ENCODE assay signal across 8 cellular contexts in the genomic region with DNA sequence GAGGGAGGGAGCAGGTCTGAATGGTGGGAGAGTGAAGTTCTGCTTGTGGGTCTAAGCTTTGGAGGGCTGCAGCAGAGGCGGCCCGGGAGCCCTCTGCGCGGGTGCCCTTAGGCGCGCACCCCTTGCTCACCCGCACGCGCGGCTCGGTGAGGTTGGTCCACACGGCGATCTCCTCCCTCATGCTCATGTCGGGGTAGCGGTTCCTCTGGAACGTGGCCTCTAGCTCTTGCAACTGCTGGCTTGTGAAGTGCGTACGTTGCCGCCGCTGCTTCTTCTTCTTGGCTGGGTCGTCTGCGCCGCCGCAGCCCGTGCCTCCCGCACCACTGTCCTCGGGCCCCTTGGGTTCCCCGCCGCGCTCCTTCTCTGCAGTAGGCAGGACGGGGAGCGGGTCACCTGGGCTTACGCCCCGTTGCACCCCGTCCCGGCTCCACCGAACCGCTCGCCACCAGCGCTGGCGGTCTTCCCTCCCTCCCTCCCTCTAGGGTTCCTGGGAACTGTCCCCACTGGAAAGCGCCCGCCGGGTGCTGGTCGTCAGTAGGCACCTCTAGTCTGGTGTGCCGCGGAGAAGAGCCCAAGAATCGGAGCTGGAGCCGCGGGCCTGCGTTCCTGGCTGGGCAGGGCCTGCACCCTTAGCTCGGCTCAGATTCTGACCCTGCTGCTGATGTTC. TPM values are rescaled to one million over a fixed set of nuclear protein-coding genes. Genes with fewer than 3 reads are reported as not detected.
DNase-seq lines count a peak whose midpoint lies in the region; ATAC-seq and TF ChIP-seq lines count a peak whose summit lies in the region.

No MANE protein-coding gene starts in this region.

- H3K27me3 ChIP-seq in CD4-positive, alpha-beta T cell (ENCODE audit: control insufficient read depth, insufficient read depth, low read length) = peaks cover 85% of the 10 kb centered on the region
- H3K27me3 ChIP-seq in MG63 (no peaks in the 10 kb centered on the region), mammary epithelial cell (ENCODE audit: insufficient read depth, low read length) (peaks cover 17% of the 10 kb centered on the region), trophoblast cell (ENCODE audit: insufficient read depth, low read length) (peaks cover 87% of the 10 kb centered on the region)

- H2BK120ac ChIP-seq in trophoblast cell (ENCODE audit: insufficient read depth, low read length, poor library complexity) = no peak overlapping the region

- DNase-seq in CD4-positive, alpha-beta T cell = no peak
- DNase-seq in MG63 (no peak), mammary epithelial cell (no peak), naive B cell (no peak), GM13976 (ENCODE audit: low spot score) (no peak), trophoblast cell (no peak), activated gamma-delta T cell treated with Interleukin-2 at 50 U/mL for 16 hours (no peak)

- H3K4me3 Mint-ChIP-seq in CD4-positive, alpha-beta T cell = peak overlapping the region; percentile 58
- H3K4me3 Mint-ChIP-seq in naive B cell = peak overlapping the region; percentile 35 to 80 (median 72)

- H3K9ac ChIP-seq in mammary epithelial cell (ENCODE audit: insufficient read depth, low read length) (no peak overlapping the region), trophoblast cell (ENCODE audit: low read length) (no peak overlapping the region)

- no peak overlapping the region for H4K8ac ChIP-seq in trophoblast cell (ENCODE audit: low read depth, low read length)

- H3K4me3 ChIP-seq in MG63 (peak overlapping the region; percentile 95), mammary epithelial cell (replicated peaks in 1 of 3; ENCODE audit: insufficient read depth in 1 of 3, low read depth in 2 of 3, low read length in 3 of 3) (peak overlapping the region in 2 of 3 experiments; percentile 15 to 39), trophoblast cell (ENCODE audit: low read depth, low read length) (no peak overlapping the region)

- H3K27ac ChIP-seq in CD4-positive, alpha-beta T cell (ENCODE audit: low read depth, low read length) = no peak overlapping the region
- H3K27ac ChIP-seq in mammary epithelial cell (ENCODE audit: insufficient read depth, low read depth, low read length) (no peak overlapping the region), trophoblast cell (ENCODE audit: low read depth, low read length) (no peak overlapping the region)

- no peak overlapping the region for H3K4ac ChIP-seq in trophoblast cell (ENCODE audit: low read depth, low read length)

- no peaks in the 10 kb centered on the region for H3K36me3 Mint-ChIP-seq in CD4-positive, alpha-beta T cell (ENCODE audit: low read depth)
- peaks cover 0 to 31% of the 10 kb centered on the region in 2 donors for H3K36me3 Mint-ChIP-seq in naive B cell

- peaks cover 83% of the 10 kb centered on the region for H3K27me3 Mint-ChIP-seq in CD4-positive, alpha-beta T cell
- H3K27me3 Mint-ChIP-seq in naive B cell = peaks cover 64 to 91% (median 85%) of the 10 kb centered on the region in 3 donors

- peaks cover 8% of the 10 kb centered on the region for H3K4me1 ChIP-seq in mammary epithelial cell (ENCODE audit: insufficient read depth, low read length)
- H3K4me1 ChIP-seq in trophoblast cell (ENCODE audit: control insufficient read depth in 1 of 2, insufficient read depth in 2 of 2, low read length in 2 of 2) = peaks cover 13 to 17% of the 10 kb centered on the region in 2 experiments

- no peak for TF ChIP-seq CTCF in CD4-positive, alpha-beta T cell (IDR thresholded peaks at IDR 0.05)
- no peak for TF ChIP-seq CTCF in mammary epithelial cell (conservative IDR thresholded peaks at IDR 0.05 in 1 of 2, IDR thresholded peaks at IDR 0.05 in 1 of 2; ENCODE audit: extremely low read depth in 1 of 2, insufficient read depth in 1 of 2, low read depth in 1 of 2, low read length in 2 of 2)
- no peak for TF ChIP-seq CTCF in GM13976 (IDR thresholded peaks at IDR 0.05; ENCODE audit: borderline replicate concordance, control extremely low read depth, extremely low read depth, insufficient read depth, missing control alignments)

- H3K9me3 ChIP-seq in CD4-positive, alpha-beta T cell (ENCODE audit: control insufficient read depth, low read length) = no peaks in the 10 kb centered on the region
- H3K9me3 ChIP-seq in MG63 = no peaks in the 10 kb centered on the region; the same call in 1 of the 2 replicates
- H3K9me3 ChIP-seq in mammary epithelial cell (replicated peaks; ENCODE audit: insufficient read depth, low read length) = peaks cover 7% of the 10 kb centered on the region
- H3K9me3 ChIP-seq in trophoblast cell (ENCODE audit: insufficient read depth, low read depth, low read length) = peaks cover 15% of the 10 kb centered on the region

- no peak overlapping the region for H4K12ac ChIP-seq in trophoblast cell (ENCODE audit: low read depth, low read length)

- peaks cover 77% of the 10 kb centered on the region for H3K36me3 ChIP-seq in MG63
- no peaks in the 10 kb centered on the region for H3K36me3 ChIP-seq in mammary epithelial cell (ENCODE audit: insufficient read depth, low read length)
- H3K36me3 ChIP-seq in trophoblast cell (ENCODE audit: control insufficient read depth in 1 of 2, insufficient read depth in 2 of 2, low read length in 2 of 2) = no peaks in the 10 kb centered on the region

- H3K4me1 Mint-ChIP-seq in CD4-positive, alpha-beta T cell (ENCODE audit: low read depth) = peaks cover 50% of the 10 kb centered on the region
- H3K4me1 Mint-ChIP-seq in naive B cell = peaks cover 46 to 64% (median 55%) of the 10 kb centered on the region in 3 donors

- no peak overlapping the region for H4K91ac ChIP-seq in trophoblast cell (ENCODE audit: low read depth, low read length)

- H2BK5ac ChIP-seq in trophoblast cell (ENCODE audit: low read depth, low read length, poor library complexity) = no peak overlapping the region

- WGBS in mammary epithelial cell (ENCODE audit: low coverage, missing lambda C conversion rate) = 39% methylated on average over 12 of the region's 52 CpGs
- no CpG with 5 or more reads among the region's 52 CpGs for WGBS in trophoblast cell (ENCODE audit: extremely low coverage, insufficient coverage, insufficient read length)

- H2AFZ ChIP-seq in mammary epithelial cell (ENCODE audit: low read depth, low read length) = peak overlapping the region; percentile 10
- no peak overlapping the region for H2AFZ ChIP-seq in trophoblast cell (ENCODE audit: insufficient read depth, low read length, poor library complexity)

- no peak overlapping the region for H3K27ac Mint-ChIP-seq in CD4-positive, alpha-beta T cell
- peak overlapping the region in 2 of 6 donors; percentile 65 to 82 for H3K27ac Mint-ChIP-seq in naive B cell

- H3K23ac ChIP-seq in trophoblast cell (ENCODE audit: low read length) = no peak overlapping the region

- CTCF ChIA-PET in CD4-positive, alpha-beta T cell (lab: Charles Lee) = no interaction called here
- CTCF ChIA-PET in mammary epithelial cell (lab: Charles Lee; ENCODE audit: low non-redundant PET) = no interaction called here

- no peak overlapping the region for H2BK12ac ChIP-seq in trophoblast cell (ENCODE audit: low read length)

- no peak overlapping the region for H3K18ac ChIP-seq in trophoblast cell (ENCODE audit: low read length)

- dilution Hi-C loops in mammary epithelial cell (cut with HindIII; ENCODE audit: low sequenced_read_pairs) = no loop called here

- H3K79me2 ChIP-seq in mammary epithelial cell (ENCODE audit: insufficient read depth, low read length) (peaks cover 13% of the 10 kb centered on the region), trophoblast cell (ENCODE audit: control insufficient read depth, insufficient read depth, low read length, poor library complexity) (no peaks in the 10 kb centered on the region)

- H3K9me3 Mint-ChIP-seq in CD4-positive, alpha-beta T cell = no peaks in the 10 kb centered on the region
- peaks cover 2 to 13% (median 7%) of the 10 kb centered on the region in 7 donors for H3K9me3 Mint-ChIP-seq in naive B cell

- in situ Hi-C loops in mammary epithelial cell (cut with MboI; ENCODE audit: low sequenced_read_pairs in 2 of 2) = loop anchor here in 1 of 2 donors (25.0 kb wide), 1 partner anchor 156 kb away; no protein-coding TSS in a partner anchor
- in situ Hi-C loops in GM13976 (cut with MboI; ENCODE audit: low sequenced_read_pairs, unreplicated experiment) = no loop called here

- no TSS peak for BruUV-seq in mammary epithelial cell (replicated peaks; lab: Mats Ljungman, UMichigan)

- intact Hi-C loops in CD4-positive, alpha-beta T cell (cut with DNase I, micrococcal nuclease) = no loop called here
- intact Hi-C loops in mammary epithelial cell (cut with micrococcal nuclease) = no loop called here

- H3K79me1 ChIP-seq in trophoblast cell (ENCODE audit: low read length) = no peaks in the 10 kb centered on the region

- H4K20me1 ChIP-seq in mammary epithelial cell (ENCODE audit: insufficient read depth, low read length) = no peaks in the 10 kb centered on the region

- POLR2A ChIA-PET in CD4-positive, alpha-beta T cell (lab: Charles Lee) = no interaction called here

- no peak overlapping the region for H3K14ac ChIP-seq in trophoblast cell (ENCODE audit: low read length)

- H3K4me2 ChIP-seq in mammary epithelial cell (ENCODE audit: insufficient read depth, low read depth, low read length) (peak overlapping the region; percentile 72), trophoblast cell (ENCODE audit: low read length) (no peak overlapping the region)

- peak; percentile 19 for ATAC-seq in CD4-positive, alpha-beta T cell (ENCODE audit: poor library complexity)
- ATAC-seq in naive B cell (ENCODE audit: low read depth in 2 of 2) (peak; percentile 32 to 50), HG03439 (IDR thresholded peaks at IDR 0.05; ENCODE audit: unreplicated experiment) (no peak)

- H2AK5ac ChIP-seq in trophoblast cell (ENCODE audit: low read length) = no peak overlapping the region

RNA-seq across cellular contexts. Expression of a gene that starts 2.7 kb away (rescaled TPM):
- not detected for total RNA-seq in CD4-positive, alpha-beta T cell
- 217 and 372 TPM in 2 replicates for total RNA-seq in MG63 (2014; rRNA removed; shearing (Covaris generic); ENCODE audit: low replicate concordance)
- total RNA-seq in mammary epithelial cell = 10 to 100 TPM in 1 of 2 donors, 1 to 10 TPM in 1; 2.7 to 21.3 TPM
- polyA plus RNA-seq in mammary epithelial cell (9.2 TPM), naive B cell (ENCODE audit: low read depth in 6 of 6) (not detected)
- polyA minus RNA-seq in mammary epithelial cell = 0.57 TPM
- polyA plus RNA-seq in trophoblast cell (2013) = 22.0 and 23.6 TPM in 2 replicates
